In genomic region chr11:76783294-76783900, GRCh38 we compare ENCODE assay signal across 8 cellular contexts. TPM values are rescaled to one million over a fixed set of nuclear protein-coding genes. Genes with fewer than 3 reads are reported as not detected.
A peak's percentile ranks its signal among the peaks of the same experiment; 100 is the strongest.
DNase-seq lines count a peak whose midpoint lies in the region; ATAC-seq and TF ChIP-seq lines count a peak whose summit lies in the region.

Gene TSKU, plus strand, starts transcription at chr11:76783356. Its CDS starts 12,261 bp downstream, at chr11:76795617.

- no peaks in the 10 kb centered on the region for H3K27me3 ChIP-seq in RWPE2 (ENCODE audit: insufficient read depth, poor library complexity, severe bottlenecking)

- peak within 1 kb of the TSS; percentile 86 for H3K27ac ChIP-seq in RWPE2 (ENCODE audit: poor library complexity, severe bottlenecking)

- H3K27me3 Mint-ChIP-seq in endothelial cell (ENCODE audit: unreplicated experiment), result peaks cover 15% of the 10 kb centered on the region
- H3K27me3 Mint-ChIP-seq in naive thymus-derived CD8-positive, alpha-beta T cell, result peaks cover 19 to 44% (median 37%) of the 10 kb centered on the region in 5 donors

- POLR2A ChIA-PET in naive thymus-derived CD8-positive, alpha-beta T cell (lab: Charles Lee), result no interaction called here

- H3K4me3 Mint-ChIP-seq in endothelial cell (ENCODE audit: unreplicated experiment), result peak within 1 kb of the TSS; percentile 93
- H3K4me3 Mint-ChIP-seq in naive thymus-derived CD8-positive, alpha-beta T cell, result peak within 1 kb of the TSS; percentile 74 to 90 (median 81)

- peak; percentile 9; the same call in 1 of the 3 replicates for ATAC-seq in RWPE2 (ENCODE audit: low read depth)
- peak; percentile 14 to 50 for ATAC-seq in naive thymus-derived CD8-positive, alpha-beta T cell
- ATAC-seq in GM21528 (IDR thresholded peaks at IDR 0.05; ENCODE audit: low FRiP score, unreplicated experiment), result no peak
- no peak for ATAC-seq in GM19463 (IDR thresholded peaks at IDR 0.05; ENCODE audit: unreplicated experiment)

- H3K36me3 Mint-ChIP-seq in endothelial cell (ENCODE audit: low read depth, unreplicated experiment), result peaks cover 28% of the 10 kb centered on the region
- peaks cover 0 to 4% (median 0%) of the 10 kb centered on the region in 3 donors for H3K36me3 Mint-ChIP-seq in naive thymus-derived CD8-positive, alpha-beta T cell

- H3K4me1 ChIP-seq in RWPE2 (ENCODE audit: insufficient read depth, poor library complexity, severe bottlenecking), result peaks cover 28% of the 10 kb centered on the region

- H3K9me3 ChIP-seq in RWPE2 (ENCODE audit: severe bottlenecking), result no peaks in the 10 kb centered on the region

- peaks cover 10% of the 10 kb centered on the region for H3K36me3 ChIP-seq in RWPE2 (ENCODE audit: low read depth)

- peak; percentile 60 for DNase-seq in NCI-H2227 (lab: John Stamatoyannopoulos, UW; ENCODE audit: unreplicated experiment)
- DNase-seq in NCI-H2227 treated with DMSO at 0.1 percent for 48 hours (lab: John Stamatoyannopoulos, UW), result no peak
- DNase-seq in RWPE2 (ENCODE audit: low spot score), result no peak
- no peak for DNase-seq in endothelial cell (ENCODE audit: low spot score)
- no peak for DNase-seq in naive thymus-derived CD8-positive, alpha-beta T cell
- no peak for DNase-seq in cerebellar nuclear complex (lab: John Stamatoyannopoulos, UW)

- H3K4me3 ChIP-seq in RWPE2 (ENCODE audit: severe bottlenecking), result peak within 1 kb of the TSS; percentile 87

- peak within 1 kb of the TSS; percentile 86 for H3K27ac Mint-ChIP-seq in endothelial cell (ENCODE audit: unreplicated experiment)
- H3K27ac Mint-ChIP-seq in naive thymus-derived CD8-positive, alpha-beta T cell, result peak within 1 kb of the TSS in 4 of 10 donors; percentile 12 to 77 (median 60)

- no peaks in the 10 kb centered on the region for H3K9me3 Mint-ChIP-seq in endothelial cell (ENCODE audit: unreplicated experiment)
- H3K9me3 Mint-ChIP-seq in naive thymus-derived CD8-positive, alpha-beta T cell, result peaks cover 0 to 4% (median 0%) of the 10 kb centered on the region in 9 donors

- no peak for TF ChIP-seq CTCF in RWPE2 (IDR thresholded peaks at IDR 0.05; ENCODE audit: poor library complexity, severe bottlenecking)
- no peak for TF ChIP-seq CTCF in endothelial cell (IDR thresholded peaks at IDR 0.05; ENCODE audit: unreplicated experiment)

- H3K4me1 Mint-ChIP-seq in endothelial cell (ENCODE audit: unreplicated experiment), result peaks cover 27% of the 10 kb centered on the region
- peaks cover 5 to 9% (median 9%) of the 10 kb centered on the region in 4 donors for H3K4me1 Mint-ChIP-seq in naive thymus-derived CD8-positive, alpha-beta T cell

RNA-seq across cellular contexts. Expression of gene TSKU, which starts in this region (rescaled TPM):
- 29.9 TPM for total RNA-seq in endothelial cell (ENCODE audit: unreplicated experiment)
- total RNA-seq in naive thymus-derived CD8-positive, alpha-beta T cell, result not detected
- not detected for polyA plus RNA-seq in naive thymus-derived CD8-positive, alpha-beta T cell

Comparison
In these comparisons a context has a peak if more than half of its experiments do, and no peak if none do; other contexts are left out.
1. RNA of gene TSKU (total RNA-seq): 29.9 TPM in endothelial cell (single experiment); not detected in naive thymus-derived CD8-positive, alpha-beta T cell; every median in the first group is over 10 times any median in the second.
2. Peak in ATAC-seq in naive thymus-derived CD8-positive, alpha-beta T cell; RNA of the gene not detected or under 1 TPM.